ENCODE assay signal across 8 cellular contexts in genomic region chr2:238290079-238290478, GRCh38. TPM values are rescaled to one million over a fixed set of nuclear protein-coding genes. Genes with fewer than 3 reads are reported as not detected.
DNase-seq lines count a peak whose midpoint lies in the region; ATAC-seq and FAIRE-seq lines count a peak whose summit lies in the region.

No MANE protein-coding gene starts in this region.

- FAIRE-seq in RCC 7860 (lab: Jason Lieb, UNC) (no peak), GM19239 (lab: Jason Lieb, UNC) (no peak)

- H3K9me3 Mint-ChIP-seq in activated CD4-positive, alpha-beta T cell treated with anti-CD3 and anti-CD28 coated beads, Interleukin-2, amount 10 ng/mL, durations not matched to agents 24 days and 14 days, result no peaks in the 10 kb centered on the region

- DNase-seq in stimulated activated CD4-positive, alpha-beta T cell treated with anti-CD3 and anti-CD28 coated beads, Interleukin-2, amount 100 ng/mL, for 4 hours (ENCODE audit: low read depth), result peak; percentile 16
- DNase-seq in stimulated activated CD4-positive, alpha-beta T cell treated with anti-CD3 and anti-CD28 coated beads, Interleukin-4, amount 100 ng/mL, for 1 hour, result no peak
- DNase-seq in activated CD4-positive, alpha-beta T cell treated with anti-CD3 and anti-CD28 coated beads, Interleukin-2, amount 10 ng/mL, durations not matched to agents 24 days and 14 days, result peak; percentile 63
- DNase-seq in germinal center (ENCODE audit: low spot score), result peak; percentile 50
- DNase-seq in renal cortical epithelial cell (ENCODE audit: low read depth), result peak; percentile 80
- DNase-seq in RCC 7860 (ENCODE audit: low spot score), result no peak
- DNase-seq in GM19239 (ENCODE audit: insufficient read length, low spot score), result no peak

- H3K27ac Mint-ChIP-seq in activated CD4-positive, alpha-beta T cell treated with anti-CD3 and anti-CD28 coated beads, Interleukin-2, amount 10 ng/mL, durations not matched to agents 24 days and 14 days, result peak overlapping the region; percentile 99

- peak overlapping the region; percentile 93 for H3K4me3 Mint-ChIP-seq in activated CD4-positive, alpha-beta T cell treated with anti-CD3 and anti-CD28 coated beads, Interleukin-2, amount 10 ng/mL, durations not matched to agents 24 days and 14 days

- peaks cover 4% of the 10 kb centered on the region for H3K36me3 Mint-ChIP-seq in activated CD4-positive, alpha-beta T cell treated with anti-CD3 and anti-CD28 coated beads, Interleukin-2, amount 10 ng/mL, durations not matched to agents 24 days and 14 days (ENCODE audit: low read depth)

- no peak for ATAC-seq in GM21526 (IDR thresholded peaks at IDR 0.05; ENCODE audit: low FRiP score, unreplicated experiment)

- peaks cover 25% of the 10 kb centered on the region for H3K4me1 Mint-ChIP-seq in activated CD4-positive, alpha-beta T cell treated with anti-CD3 and anti-CD28 coated beads, Interleukin-2, amount 10 ng/mL, durations not matched to agents 24 days and 14 days

- no peaks in the 10 kb centered on the region for H3K27me3 Mint-ChIP-seq in activated CD4-positive, alpha-beta T cell treated with anti-CD3 and anti-CD28 coated beads, Interleukin-2, amount 10 ng/mL, durations not matched to agents 24 days and 14 days

- intact Hi-C loops in activated CD4-positive, alpha-beta T cell treated with anti-CD3 and anti-CD28 coated beads, Interleukin-2, amount 10 ng/mL, durations not matched to agents 24 days and 14 days (cut with micrococcal nuclease), result no loop called here

RNA-seq across cellular contexts. Expression of gene PER2, which starts 1.7 kb away (rescaled TPM):
- total RNA-seq in activated CD4-positive, alpha-beta T cell treated with anti-CD3 and anti-CD28 coated beads, Interleukin-2, amount 10 ng/mL, durations not matched to agents 24 days and 14 days, result 18.3 and 21.9 TPM in 2 replicates
- 1.0 and 3.7 TPM in 2 replicates for total RNA-seq in renal cortical epithelial cell

RNA-seq across cellular contexts. Expression of gene TRAF3IP1, which starts 30.2 kb away (rescaled TPM):
- 11.0 and 12.7 TPM in 2 replicates for total RNA-seq in activated CD4-positive, alpha-beta T cell treated with anti-CD3 and anti-CD28 coated beads, Interleukin-2, amount 10 ng/mL, durations not matched to agents 24 days and 14 days
- 6.4 and 25.3 TPM in 2 replicates for total RNA-seq in renal cortical epithelial cell

RNA-seq across cellular contexts. Expression of gene HES6, which starts 50.2 kb away (rescaled TPM):
- 10.2 and 10.3 TPM in 2 replicates for total RNA-seq in activated CD4-positive, alpha-beta T cell treated with anti-CD3 and anti-CD28 coated beads, Interleukin-2, amount 10 ng/mL, durations not matched to agents 24 days and 14 days
- total RNA-seq in renal cortical epithelial cell, result 2.4 and 15.6 TPM in 2 replicates

Comparison
In these comparisons a context has a peak if more than half of its experiments do, and no peak if none do; other contexts are left out.
1. DNase-seq: peak in stimulated activated CD4-positive, alpha-beta T cell treated with anti-CD3 and anti-CD28 coated beads, Interleukin-2, amount 100 ng/mL, for 4 hours (single experiment), activated CD4-positive, alpha-beta T cell treated with anti-CD3 and anti-CD28 coated beads, Interleukin-2, amount 10 ng/mL, durations not matched to agents 24 days and 14 days (single experiment), germinal center (single experiment) and renal cortical epithelial cell (single experiment); none in stimulated activated CD4-positive, alpha-beta T cell treated with anti-CD3 and anti-CD28 coated beads, Interleukin-4, amount 100 ng/mL, for 1 hour (single experiment), RCC 7860 (single experiment) and GM19239 (single experiment).